In the genomic region with DNA sequence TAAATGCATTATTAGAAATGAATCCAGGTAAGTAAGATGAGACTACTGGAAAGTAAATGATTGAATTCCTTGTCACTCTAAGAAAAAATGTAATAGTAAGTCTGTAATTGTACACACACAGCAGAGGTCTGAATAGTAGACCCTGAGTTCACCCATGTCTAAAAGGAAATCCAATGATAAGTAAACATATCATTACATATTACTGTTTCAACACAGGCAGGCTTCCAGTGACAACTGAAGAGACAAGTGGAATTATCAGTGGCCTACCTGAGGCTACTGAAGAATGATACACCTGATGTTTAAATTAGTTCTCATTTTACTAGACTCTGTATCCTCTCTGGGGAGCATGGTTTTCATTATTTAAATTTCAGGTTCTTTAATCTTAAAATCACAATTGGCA, we compare ENCODE assay signal across 26 cellular contexts. TPM values are rescaled to one million over a fixed set of nuclear protein-coding genes. Genes with fewer than 3 reads are reported as not detected.
DNase-seq lines count a peak whose midpoint lies in the region; ATAC-seq, FAIRE-seq and TF ChIP-seq lines count a peak whose summit lies in the region.
"Had no signal": no experiment of that assay in that cellular context is flagged by ENCODE, and none has a peak within 500 bp of the region (broad histone marks: within the 10 kb centered on the region; RNA-seq: fewer than 3 reads in every experiment).

No MANE protein-coding gene starts in this region.

- H3K36me3 ChIP-seq in BLaER1 treated with 17β-estradiol and CSF1 and Interleukin-3, amounts not matched to agents 10 nM and 100 nM, result no peaks in the 10 kb centered on the region
- peaks cover 0 to 1% (median 0%) of the 10 kb centered on the region in 4 donors for H3K36me3 ChIP-seq in liver (ENCODE audit: control insufficient read depth in 4 of 4, insufficient read depth in 3 of 4, low read depth in 1 of 4, low read length in 3 of 4)
- H3K36me3 ChIP-seq: MG63 had no signal

- H4K20me1 ChIP-seq in BLaER1 treated with 17β-estradiol and CSF1 and Interleukin-3, amounts not matched to agents 10 nM and 100 nM, result no peaks in the 10 kb centered on the region

- H3K9ac ChIP-seq in BLaER1 treated with 17β-estradiol and CSF1 and Interleukin-3, amounts not matched to agents 10 nM and 100 nM, result no peak overlapping the region
- H3K9ac ChIP-seq in liver (ENCODE audit: low read depth in 1 of 2, low read length in 2 of 2), result no peak overlapping the region

- peaks cover 9% of the 10 kb centered on the region for H3K36me3 Mint-ChIP-seq in activated CD4-positive, alpha-beta T cell treated with anti-CD3 and anti-CD28 coated beads for 36 hours (ENCODE audit: low read depth)

- TF ChIP-seq RAD21 in liver (IDR thresholded peaks at IDR 0.05), result no peak

- CTCF ChIA-PET in activated CD4-positive, alpha-beta T cell treated with anti-CD3 and anti-CD28 coated beads for 36 hours (lab: Charles Lee), result interaction anchor here (0.9 to 1.0 kb wide), 2 partner anchors 9 to 28 kb away, joined by 3 to 4 read pairs; no protein-coding TSS in a partner anchor

- TF ChIP-seq CTCF in liver (IDR thresholded peaks at IDR 0.05; ENCODE audit: low read depth, low read length, missing input control) (no peak), D721Med (IDR thresholded peaks at IDR 0.05; ENCODE audit: insufficient read depth, missing control alignments) (no peak)

- no peaks in the 10 kb centered on the region for H3K27me3 ChIP-seq in BLaER1 treated with 17β-estradiol and CSF1 and Interleukin-3, amounts not matched to agents 10 nM and 100 nM
- H3K27me3 ChIP-seq in liver (ENCODE audit: control insufficient read depth in 4 of 4, insufficient read depth in 4 of 4, low read length in 3 of 4), result no peaks in the 10 kb centered on the region
- H3K27me3 ChIP-seq: dorsolateral prefrontal cortex, MG63 had no signal

- peaks cover 7% of the 10 kb centered on the region for H3K4me1 Mint-ChIP-seq in activated CD4-positive, alpha-beta T cell treated with anti-CD3 and anti-CD28 coated beads for 36 hours

- ATAC-seq in HG02870 (IDR thresholded peaks at IDR 0.05; ENCODE audit: unreplicated experiment), result peak; percentile 13
- no peak for ATAC-seq in activated CD4-positive, alpha-beta T cell treated with anti-CD3 and anti-CD28 coated beads for 36 hours
- ATAC-seq: activated CD8-positive, alpha-beta T cell treated with anti-CD3 and anti-CD28 coated beads, Interleukin-2, amount 10 ng/mL, durations not matched to agents 7 days and 5 days; SK-N-SH treated with all-trans-retinoic acid at 6 μM for 48 hours had no signal

- peaks cover 49 to 98% (median 84%) of the 10 kb centered on the region in 10 experiments for H3K4me1 ChIP-seq in BLaER1 treated with 17β-estradiol and CSF1 and Interleukin-3, amounts not matched to agents 10 nM and 100 nM
- peaks cover 8 to 45% (median 20%) of the 10 kb centered on the region in 4 donors for H3K4me1 ChIP-seq in liver (ENCODE audit: control insufficient read depth in 4 of 4, insufficient read depth in 4 of 4, low read length in 3 of 4)

- POLR2A ChIA-PET in activated CD4-positive, alpha-beta T cell treated with anti-CD3 and anti-CD28 coated beads for 36 hours (lab: Charles Lee), result interaction anchor here (0.7 kb wide), 1 partner anchor 9 kb away, joined by 3 read pairs; no protein-coding TSS in a partner anchor

- H3K27ac ChIP-seq in BLaER1 treated with 17β-estradiol and CSF1 and Interleukin-3, amounts not matched to agents 10 nM and 100 nM, result peak overlapping the region in 8 of 11 experiments; percentile 28 to 99 (median 98); a peak in 12 of 22 replicates
- H3K27ac ChIP-seq in liver (ENCODE audit: low read depth in 1 of 2, low read length in 2 of 2), result peak overlapping the region; percentile 63 to 69
- H3K27ac ChIP-seq: dorsolateral prefrontal cortex, RWPE1 had no signal

- no peak overlapping the region for H3K4me3 Mint-ChIP-seq in activated CD4-positive, alpha-beta T cell treated with anti-CD3 and anti-CD28 coated beads for 36 hours
- H3K4me3 Mint-ChIP-seq: activated CD8-positive, alpha-beta T cell treated with anti-CD3 and anti-CD28 coated beads, Interleukin-2, amount 10 ng/mL, durations not matched to agents 7 days and 5 days; activated naive CD4-positive, alpha-beta T cell treated with anti-CD3 and anti-CD28 coated beads for 36 hours; activated T-cell treated with anti-CD3 and anti-CD28 coated beads, Interleukin-2, amount 50 U/mL, for 24 hours; CD14-positive monocyte had no signal

- H3K27ac Mint-ChIP-seq in activated CD4-positive, alpha-beta T cell treated with anti-CD3 and anti-CD28 coated beads for 36 hours, result no peak overlapping the region
- H3K27ac Mint-ChIP-seq: activated CD8-positive, alpha-beta T cell treated with anti-CD3 and anti-CD28 coated beads, Interleukin-2, amount 10 ng/mL, durations not matched to agents 7 days and 5 days; activated naive CD4-positive, alpha-beta T cell treated with anti-CD3 and anti-CD28 coated beads for 36 hours; activated T-cell treated with anti-CD3 and anti-CD28 coated beads, Interleukin-2, amount 50 U/mL, for 24 hours; CD14-positive monocyte had no signal

- intact Hi-C loops in activated CD4-positive, alpha-beta T cell treated with anti-CD3 and anti-CD28 coated beads for 36 hours (cut with DNase I, micrococcal nuclease), result loop anchor here in 1 of 2 experiments (10.0 kb wide), 1 partner anchor 1311 kb away; a partner anchor contains a TSS

- no peak for FAIRE-seq in D721Med (lab: Jason Lieb, UNC)
- FAIRE-seq: H1, islet of Langerhans had no signal

- no peak overlapping the region for H3K4me3 ChIP-seq in BLaER1 treated with 17β-estradiol and CSF1 and Interleukin-3, amounts not matched to agents 10 nM and 100 nM
- no peak overlapping the region for H3K4me3 ChIP-seq in liver (ENCODE audit: low read depth in 1 of 3, low read length in 3 of 3)
- H3K4me3 ChIP-seq: dorsolateral prefrontal cortex, MG63 had no signal

- DNase-seq in NCI-H2029 treated with DMSO at 0.1 percent for 48 hours (lab: John Stamatoyannopoulos, UW) (peak; percentile 51), D721Med (ENCODE audit: insufficient read length, low spot score) (no peak), OCI-M2 (lab: John Stamatoyannopoulos, UW; ENCODE audit: unreplicated experiment) (no peak)
- no peak for DNase-seq in activated CD4-positive, alpha-beta T cell treated with anti-CD3 and anti-CD28 coated beads for 36 hours
- DNase-seq in stimulated activated CD4-positive, alpha-beta T cell treated with anti-CD3 and anti-CD28 coated beads, Interleukin-2, amount 100 ng/mL, for 48 hours, result no peak
- DNase-seq: ACHN; activated CD8-positive, alpha-beta T cell treated with anti-CD3 and anti-CD28 coated beads, Interleukin-2, amount 10 ng/mL, durations not matched to agents 7 days and 5 days; activated naive CD4-positive, alpha-beta T cell treated with anti-CD3 and anti-CD28 coated beads for 36 hours; activated T-cell treated with anti-CD3 and anti-CD28 coated beads, Interleukin-2, amount 50 U/mL, for 24 hours; caudate nucleus; DMS 273 treated with DMSO at 0.1 percent for 48 hours; dorsolateral prefrontal cortex; GF-D8; hypothalamus; IMR-90; MG63; NCI-H1694; NCI-H446 treated with DMSO at 0.1 percent for 48 hours had no signal

- peak overlapping the region in 10 of 11 experiments; percentile 17 to 94 (median 42); a peak in 12 of 22 replicates for H3K4me2 ChIP-seq in BLaER1 treated with 17β-estradiol and CSF1 and Interleukin-3, amounts not matched to agents 10 nM and 100 nM

- no peaks in the 10 kb centered on the region for H3K9me3 ChIP-seq in BLaER1 treated with 17β-estradiol and CSF1 and Interleukin-3, amounts not matched to agents 10 nM and 100 nM (replicated peaks in 1 of 11)
- no peaks in the 10 kb centered on the region for H3K9me3 ChIP-seq in liver (ENCODE audit: control insufficient read depth in 4 of 4, low read length in 3 of 4)
- H3K9me3 ChIP-seq: MG63 had no signal

- no peaks in the 10 kb centered on the region for H3K27me3 Mint-ChIP-seq in activated CD4-positive, alpha-beta T cell treated with anti-CD3 and anti-CD28 coated beads for 36 hours
- H3K27me3 Mint-ChIP-seq: activated T-cell treated with anti-CD3 and anti-CD28 coated beads, Interleukin-2, amount 50 U/mL, for 24 hours had no signal

- H3K9me3 Mint-ChIP-seq in activated CD4-positive, alpha-beta T cell treated with anti-CD3 and anti-CD28 coated beads for 36 hours (ENCODE audit: low read depth), result no peaks in the 10 kb centered on the region
- H3K9me3 Mint-ChIP-seq: activated naive CD4-positive, alpha-beta T cell treated with anti-CD3 and anti-CD28 coated beads for 36 hours; activated T-cell treated with anti-CD3 and anti-CD28 coated beads, Interleukin-2, amount 50 U/mL, for 24 hours; CD14-positive monocyte had no signal

TF ChIP-seq in liver, 16 proteins besides CTCF, POLR2A, EP300 and RAD21 (continues in another document):
- TF ChIP-seq HNF4A (conservative IDR thresholded peaks at IDR 0.05) (no peak), TAF1 (conservative IDR thresholded peaks at IDR 0.05) (no peak), JUND (IDR thresholded peaks at IDR 0.05) (no peak), RXRA (IDR thresholded peaks at IDR 0.05) (no peak), GABPA (IDR thresholded peaks at IDR 0.05 in 1 of 2, conservative IDR thresholded peaks at IDR 0.05 in 1 of 2) (no peak), HNF4G (IDR thresholded peaks at IDR 0.05) (no peak), FOXA1 (IDR thresholded peaks at IDR 0.05) (no peak), FOXA2 (IDR thresholded peaks at IDR 0.05) (no peak), NR2F2 (IDR thresholded peaks at IDR 0.05) (no peak), SP1 (IDR thresholded peaks at IDR 0.05) (no peak)
- TF ChIP-seq, protein P1, sequence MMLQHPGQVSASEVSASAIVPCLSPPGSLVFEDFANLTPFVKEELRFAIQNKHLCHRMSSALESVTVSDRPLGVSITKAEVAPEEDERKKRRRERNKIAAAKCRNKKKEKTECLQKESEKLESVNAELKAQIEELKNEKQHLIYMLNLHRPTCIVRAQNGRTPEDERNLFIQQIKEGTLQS (IDR thresholded peaks at IDR 0.05), result no peak
- TF ChIP-seq, protein P2, sequence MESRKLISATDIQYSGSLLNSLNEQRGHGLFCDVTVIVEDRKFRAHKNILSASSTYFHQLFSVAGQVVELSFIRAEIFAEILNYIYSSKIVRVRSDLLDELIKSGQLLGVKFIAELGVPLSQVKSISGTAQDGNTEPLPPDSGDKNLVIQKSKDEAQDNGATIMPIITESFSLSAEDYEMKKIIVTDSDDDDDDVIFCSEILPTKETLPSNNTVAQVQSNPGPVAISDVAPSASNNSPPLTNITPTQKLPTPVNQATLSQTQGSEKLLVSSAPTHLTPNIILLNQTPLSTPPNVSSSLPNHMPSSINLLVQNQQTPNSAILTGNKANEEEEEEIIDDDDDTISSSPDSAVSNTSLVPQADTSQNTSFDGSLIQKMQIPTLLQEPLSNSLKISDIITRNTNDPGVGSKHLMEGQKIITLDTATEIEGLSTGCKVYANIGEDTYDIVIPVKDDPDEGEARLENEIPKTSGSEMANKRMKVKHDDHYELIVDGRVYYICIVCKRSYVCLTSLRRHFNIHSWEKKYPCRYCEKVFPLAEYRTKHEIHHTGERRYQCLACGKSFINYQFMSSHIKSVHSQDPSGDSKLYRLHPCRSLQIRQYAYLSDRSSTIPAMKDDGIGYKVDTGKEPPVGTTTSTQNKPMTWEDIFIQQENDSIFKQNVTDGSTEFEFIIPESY (IDR thresholded peaks at IDR 0.05), result no peak

RNA-seq across cellular contexts. Expression of a gene that starts 6.2 kb away (rescaled TPM):
- total RNA-seq in liver, result 100 to 1,000 TPM in 1 of 2 donors, 10 to 100 TPM in 1; 83.7 to 163 TPM
- 100 to 1,000 TPM in 1 of 2 donors, 10 to 100 TPM in 1; 22.7 to 106 TPM for polyA plus RNA-seq in liver
- total RNA-seq in activated CD4-positive, alpha-beta T cell treated with anti-CD3 and anti-CD28 coated beads for 36 hours, result 100 to 1,000 TPM; 163 to 215 TPM
